Comparison of ENCODE assay signal across 6 cellular contexts in genomic region chr10:97687785-97688781, GRCh38.
DNase-seq lines count a peak whose midpoint lies in the region; FAIRE-seq and TF ChIP-seq lines count a peak whose summit lies in the region.

No MANE protein-coding gene starts in this region.

- TF ChIP-seq CTCF in VCaP (conservative IDR thresholded peaks at IDR 0.05) = no peak

- H3K27ac ChIP-seq in VCaP = peak overlapping the region; percentile 65

- FAIRE-seq in urothelium cell line (lab: Jason Lieb, UNC) = no peak

- DNase-seq in DMS114 treated with DMSO at 0.1 percent for 48 hours (lab: John Stamatoyannopoulos, UW; ENCODE audit: unreplicated experiment) (peak; percentile 39), left kidney (ENCODE audit: low read depth, low spot score) (peak; percentile 25), urothelium cell line (ENCODE audit: low spot score) (no peak), NCI-H2107 (lab: John Stamatoyannopoulos, UW) (no peak), NCI-H345 (lab: John Stamatoyannopoulos, UW) (no peak)

Comparison
In these comparisons a context has a peak if more than half of its experiments do, and no peak if none do; other contexts are left out.
1. DNase-seq: peak in DMS114 treated with DMSO at 0.1 percent for 48 hours (single experiment) and left kidney (single experiment); none in urothelium cell line (single experiment), NCI-H2107 (single experiment) and NCI-H345 (single experiment).